In genomic region chr10:7481382-7481765, GRCh38 we compare ENCODE assay signal across 16 cellular contexts.
A peak's percentile ranks its signal among the peaks of the same experiment; 100 is the strongest.
DNase-seq lines count a peak whose midpoint lies in the region; ATAC-seq and TF ChIP-seq lines count a peak whose summit lies in the region.
"Had no signal": no experiment of that assay in that cellular context is flagged by ENCODE, and none has a peak within 500 bp of the region (broad histone marks: within the 10 kb centered on the region; RNA-seq: fewer than 3 reads in every experiment).

No MANE protein-coding gene starts in this region.

- no peak overlapping the region for H3K27ac ChIP-seq in CD4-positive, alpha-beta T cell (ENCODE audit: low read depth, low read length)
- H3K27ac ChIP-seq: cardiac muscle cell, SJCRH30 had no signal

- CTCF ChIA-PET in CD4-positive, alpha-beta T cell (lab: Charles Lee): no interaction called here

- peak overlapping the region; percentile 62 for H3K4me3 Mint-ChIP-seq in CD4-positive, alpha-beta T cell
- H3K4me3 Mint-ChIP-seq in IgD-negative memory B cell: peak overlapping the region in 3 of 4 donors; percentile 41 to 89 (median 85)
- no peak overlapping the region for H3K4me3 Mint-ChIP-seq in activated naive CD8-positive, alpha-beta T cell treated with anti-CD3 and anti-CD28 coated beads, Interleukin-2, amount 50 U/mL, for 24 hours
- peak overlapping the region in 9 of 10 donors; percentile 38 to 83 (median 69) for H3K4me3 Mint-ChIP-seq in naive thymus-derived CD8-positive, alpha-beta T cell

- H3K9me3 ChIP-seq in CD4-positive, alpha-beta T cell (ENCODE audit: control insufficient read depth, low read length): no peaks in the 10 kb centered on the region
- H3K9me3 ChIP-seq: BE2C, SJCRH30 had no signal

- peak overlapping the region; percentile 95 for H3K27ac Mint-ChIP-seq in CD4-positive, alpha-beta T cell
- peak overlapping the region; percentile 55 to 82 (median 80) for H3K27ac Mint-ChIP-seq in IgD-negative memory B cell
- peak overlapping the region; percentile 57 for H3K27ac Mint-ChIP-seq in activated naive CD8-positive, alpha-beta T cell treated with anti-CD3 and anti-CD28 coated beads, Interleukin-2, amount 50 U/mL, for 24 hours
- peak overlapping the region; percentile 94 to 100 (median 96) for H3K27ac Mint-ChIP-seq in naive thymus-derived CD8-positive, alpha-beta T cell

- no peak for ATAC-seq in CD4-positive, alpha-beta T cell (ENCODE audit: poor library complexity)
- no peak for ATAC-seq in activated naive CD8-positive, alpha-beta T cell treated with anti-CD3 and anti-CD28 coated beads, Interleukin-2, amount 50 U/mL, for 24 hours
- ATAC-seq in naive thymus-derived CD8-positive, alpha-beta T cell: no peak
- ATAC-seq: K562 had no signal

- intact Hi-C loops in CD4-positive, alpha-beta T cell (cut with DNase I, micrococcal nuclease): loop anchor here in 1 of 2 experiments (5.0 kb wide), 1 partner anchor 74 kb away; no protein-coding TSS in a partner anchor

- H3K36me3 Mint-ChIP-seq in CD4-positive, alpha-beta T cell (ENCODE audit: low read depth): no peaks in the 10 kb centered on the region
- peaks cover 4% of the 10 kb centered on the region for H3K36me3 Mint-ChIP-seq in IgD-negative memory B cell
- H3K36me3 Mint-ChIP-seq in activated naive CD8-positive, alpha-beta T cell treated with anti-CD3 and anti-CD28 coated beads, Interleukin-2, amount 50 U/mL, for 24 hours (ENCODE audit: low read depth): no peaks in the 10 kb centered on the region
- peaks cover 0 to 4% (median 0%) of the 10 kb centered on the region in 3 donors for H3K36me3 Mint-ChIP-seq in naive thymus-derived CD8-positive, alpha-beta T cell

- H3K4me1 Mint-ChIP-seq in CD4-positive, alpha-beta T cell (ENCODE audit: low read depth): peaks cover 87% of the 10 kb centered on the region
- peaks cover 54 to 73% (median 67%) of the 10 kb centered on the region in 3 donors for H3K4me1 Mint-ChIP-seq in IgD-negative memory B cell
- H3K4me1 Mint-ChIP-seq in activated naive CD8-positive, alpha-beta T cell treated with anti-CD3 and anti-CD28 coated beads, Interleukin-2, amount 50 U/mL, for 24 hours: peaks cover 70% of the 10 kb centered on the region
- peaks cover 43 to 88% (median 85%) of the 10 kb centered on the region in 4 donors for H3K4me1 Mint-ChIP-seq in naive thymus-derived CD8-positive, alpha-beta T cell

- no peaks in the 10 kb centered on the region for H3K27me3 Mint-ChIP-seq in CD4-positive, alpha-beta T cell
- peaks cover 1% of the 10 kb centered on the region for H3K27me3 Mint-ChIP-seq in IgD-negative memory B cell
- H3K27me3 Mint-ChIP-seq in activated naive CD8-positive, alpha-beta T cell treated with anti-CD3 and anti-CD28 coated beads, Interleukin-2, amount 50 U/mL, for 24 hours: no peaks in the 10 kb centered on the region
- no peaks in the 10 kb centered on the region for H3K27me3 Mint-ChIP-seq in naive thymus-derived CD8-positive, alpha-beta T cell

- POLR2A ChIA-PET in CD4-positive, alpha-beta T cell (lab: Charles Lee): no interaction called here
- POLR2A ChIA-PET in naive thymus-derived CD8-positive, alpha-beta T cell (lab: Charles Lee): no interaction called here

- no peak for TF ChIP-seq CTCF in CD4-positive, alpha-beta T cell (IDR thresholded peaks at IDR 0.05)

- H3K27me3 ChIP-seq in CD4-positive, alpha-beta T cell (ENCODE audit: control insufficient read depth, insufficient read depth, low read length): no peaks in the 10 kb centered on the region
- H3K27me3 ChIP-seq: cardiac muscle cell, SJCRH30 had no signal

- no peak for DNase-seq in CD4-positive, alpha-beta T cell
- DNase-seq in activated naive CD8-positive, alpha-beta T cell treated with anti-CD3 and anti-CD28 coated beads, Interleukin-2, amount 50 U/mL, for 24 hours: no peak
- DNase-seq in naive thymus-derived CD8-positive, alpha-beta T cell: no peak
- DNase-seq in NCI-H1694 (lab: John Stamatoyannopoulos, UW): no peak
- no peak for DNase-seq in SIG-M5 (lab: John Stamatoyannopoulos, UW)
- no peak for DNase-seq in cortex of kidney (lab: John Stamatoyannopoulos, UW)
- DNase-seq: activated naive CD4-positive, alpha-beta T cell treated with Interleukin-2 at 50 U/mL for 16 hours; BE2C; DMS79; foreskin melanocyte; NCI-H1417; NCI-H345; SJCRH30 had no signal

- H3K9me3 Mint-ChIP-seq in CD4-positive, alpha-beta T cell: peaks cover 2% of the 10 kb centered on the region
- H3K9me3 Mint-ChIP-seq in IgD-negative memory B cell: no peaks in the 10 kb centered on the region
- H3K9me3 Mint-ChIP-seq in activated naive CD8-positive, alpha-beta T cell treated with anti-CD3 and anti-CD28 coated beads, Interleukin-2, amount 50 U/mL, for 24 hours: peaks cover 4% of the 10 kb centered on the region
- peaks cover 0 to 8% (median 0%) of the 10 kb centered on the region in 9 donors for H3K9me3 Mint-ChIP-seq in naive thymus-derived CD8-positive, alpha-beta T cell
